Comparison of ENCODE assay signal across 9 cellular contexts in the genomic region with DNA sequence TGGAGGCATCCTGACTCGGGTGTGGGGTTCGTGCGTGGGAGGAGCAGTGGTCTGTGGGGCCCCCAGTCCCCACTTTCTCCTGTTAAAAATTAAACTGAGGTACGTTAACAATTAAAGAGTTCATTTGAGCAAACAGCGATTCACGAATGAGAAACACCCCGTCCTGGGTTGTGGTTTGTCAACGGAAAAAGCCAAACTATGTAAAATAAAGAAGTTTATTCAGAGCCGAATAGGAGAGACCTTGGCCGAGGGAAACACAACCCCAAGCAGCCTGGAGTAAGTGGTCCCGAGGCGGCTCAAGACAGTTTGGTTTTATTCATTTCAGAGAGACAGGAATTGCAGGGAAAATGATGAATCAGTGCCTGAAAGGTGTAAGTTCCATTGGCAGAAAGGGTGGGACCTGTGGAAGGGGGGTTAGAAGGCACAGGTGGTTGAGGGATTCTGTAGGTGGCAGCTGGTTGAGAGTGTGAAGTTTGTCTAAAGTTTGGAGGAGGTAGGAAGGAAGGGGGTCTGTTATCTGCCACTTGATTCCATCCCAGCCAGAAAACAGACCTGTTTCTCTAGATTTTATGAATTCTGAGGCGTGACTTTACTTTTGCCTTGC. TPM values are rescaled to one million over a fixed set of nuclear protein-coding genes. Genes with fewer than 3 reads are reported as not detected.
DNase-seq lines count a peak whose midpoint lies in the region; ATAC-seq, FAIRE-seq and TF ChIP-seq lines count a peak whose summit lies in the region.
"Not testable (repeated sequence)": the region's sequence is repeated elsewhere in the genome, so short reads cannot be mapped to it uniquely, and the experiment has no call there.
"Had no signal": no experiment of that assay in that cellular context is flagged by ENCODE, and none has a peak within 500 bp of the region (broad histone marks: within the 10 kb centered on the region; RNA-seq: fewer than 3 reads in every experiment).

No MANE protein-coding gene starts in this region.

- not testable (repeated sequence) for TF ChIP-seq EP300 in esophagus muscularis mucosa (IDR thresholded peaks at IDR 0.05); ovary (IDR thresholded peaks at IDR 0.05)

- peak overlapping the region; percentile 99 for H2AFZ ChIP-seq in astrocyte (ENCODE audit: low read depth, low read length)

- peak overlapping the region; percentile 85 for H3K9ac ChIP-seq in astrocyte (ENCODE audit: low read length)

- intact Hi-C loops in esophagus muscularis mucosa (cut with DNase I) (loop anchor here (2.0 to 10.0 kb wide), 2 partner anchors 39 to 129 kb away; partner anchors contain the start of genes ZNF763 and ZNF878), ovary (cut with DNase I) (loop anchor here in 3 of 4 donors (2.0 to 10.0 kb wide), 4 partner anchors 59 to 215 kb away; partner anchors contain the start of gene ZNF20 (in 1 of the 3))
- intact Hi-C loops in left lung (cut with DNase I); thyroid gland (cut with DNase I): not testable (repeated sequence)

- H3K9me3 ChIP-seq in astrocyte (ENCODE audit: insufficient read depth, low read depth, low read length); esophagus muscularis mucosa; left lung; ovary; thyroid gland: not testable (repeated sequence)

- H3K27me3 Mint-ChIP-seq in IgD-negative memory B cell; T-helper 2 cell treated with Interferon-gamma antibody and Interleukin-4, amounts not matched to agents 5 μg/mL and 100 μg/mL, for 36 hours (ENCODE audit: low read depth); astrocyte (ENCODE audit: low read depth, unreplicated experiment): not testable (repeated sequence)

- H4K20me1 ChIP-seq in astrocyte (ENCODE audit: insufficient read depth, low read length) = peaks cover 18% of the 10 kb centered on the region

- TF ChIP-seq POLR2A in esophagus muscularis mucosa (IDR thresholded peaks at IDR 0.05; ENCODE audit: low read depth); ovary (IDR thresholded peaks at IDR 0.05); thyroid gland (IDR thresholded peaks at IDR 0.05): not testable (repeated sequence)

- H3K36me3 Mint-ChIP-seq in IgD-negative memory B cell; astrocyte (ENCODE audit: low read depth, unreplicated experiment): not testable (repeated sequence)
- H3K36me3 Mint-ChIP-seq in T-helper 2 cell treated with Interferon-gamma antibody and Interleukin-4, amounts not matched to agents 5 μg/mL and 100 μg/mL, for 36 hours (ENCODE audit: low read depth) = peaks cover 46% of the 10 kb centered on the region

- H3K4me3 Mint-ChIP-seq in IgD-negative memory B cell = peak overlapping the region; percentile 90 to 96 (median 95)
- peak overlapping the region; percentile 87 for H3K4me3 Mint-ChIP-seq in T-helper 2 cell treated with Interferon-gamma antibody and Interleukin-4, amounts not matched to agents 5 μg/mL and 100 μg/mL, for 36 hours
- not testable (repeated sequence) for H3K4me3 Mint-ChIP-seq in astrocyte (ENCODE audit: unreplicated experiment)

- H3K27ac ChIP-seq in astrocyte (ENCODE audit: low read depth, low read length) (peak overlapping the region; percentile 80), esophagus muscularis mucosa (replicated peaks in 1 of 4) (peak overlapping the region; percentile 93 to 97 (median 94)), left lung (peak overlapping the region; percentile 95 to 98), ovary (peak overlapping the region; percentile 38 to 91), thyroid gland (peak overlapping the region; percentile 83 to 90 (median 86))

- WGBS in esophagus muscularis mucosa = 8% methylated on average over 13 of the region's 13 CpGs
- WGBS in ovary, 3 donors = 3 to 5% (median 3%) methylated on average over 13 of the region's 13 CpGs
- 4 to 7% methylated on average over 13 of the region's 13 CpGs for WGBS in thyroid gland, 2 donors

- not testable (repeated sequence) for TF ChIP-seq CTCF in astrocyte (IDR thresholded peaks at IDR 0.05; ENCODE audit: insufficient read depth, low read depth, low read length); esophagus muscularis mucosa (IDR thresholded peaks at IDR 0.05); left lung (IDR thresholded peaks at IDR 0.05); ovary (IDR thresholded peaks at IDR 0.05); thyroid gland (IDR thresholded peaks at IDR 0.05)

- H3K36me3 ChIP-seq in astrocyte (ENCODE audit: insufficient read depth, low read length); esophagus muscularis mucosa; left lung; ovary; thyroid gland: not testable (repeated sequence)

- H3K4me1 ChIP-seq in astrocyte (ENCODE audit: insufficient read depth, low read length) = not testable (repeated sequence)
- H3K4me1 ChIP-seq in esophagus muscularis mucosa (peaks cover 20 to 36% (median 33%) of the 10 kb centered on the region in 4 donors), left lung (peaks cover 13 to 23% of the 10 kb centered on the region in 2 donors), ovary (ENCODE audit: insufficient read depth) (peaks cover 15% of the 10 kb centered on the region), thyroid gland (peaks cover 5 to 23% of the 10 kb centered on the region in 2 donors)

- peak overlapping the region; percentile 91 for H3K4me2 ChIP-seq in astrocyte (ENCODE audit: low read length)

- H3K4me3 ChIP-seq in astrocyte (ENCODE audit: insufficient read depth, low read depth, low read length) = peak overlapping the region; percentile 93
- peak overlapping the region; percentile 92 to 99 (median 93) for H3K4me3 ChIP-seq in esophagus muscularis mucosa
- peak overlapping the region; percentile 95 to 96 for H3K4me3 ChIP-seq in left lung
- peak overlapping the region; percentile 85 for H3K4me3 ChIP-seq in ovary
- H3K4me3 ChIP-seq in thyroid gland (replicated peaks in 1 of 3) = peak overlapping the region; percentile 83 to 93 (median 89)

- ATAC-seq in left lung = not testable (repeated sequence)

- not testable (repeated sequence) for H3K9me3 Mint-ChIP-seq in IgD-negative memory B cell
- H3K9me3 Mint-ChIP-seq in T-helper 2 cell treated with Interferon-gamma antibody and Interleukin-4, amounts not matched to agents 5 μg/mL and 100 μg/mL, for 36 hours = peaks cover 29% of the 10 kb centered on the region
- H3K9me3 Mint-ChIP-seq in astrocyte (ENCODE audit: unreplicated experiment) = peaks cover 29% of the 10 kb centered on the region

- peaks cover 28 to 32% (median 29%) of the 10 kb centered on the region in 3 donors for H3K4me1 Mint-ChIP-seq in IgD-negative memory B cell
- peaks cover 24% of the 10 kb centered on the region for H3K4me1 Mint-ChIP-seq in T-helper 2 cell treated with Interferon-gamma antibody and Interleukin-4, amounts not matched to agents 5 μg/mL and 100 μg/mL, for 36 hours (ENCODE audit: low read depth)
- not testable (repeated sequence) for H3K4me1 Mint-ChIP-seq in astrocyte (ENCODE audit: low read depth, unreplicated experiment)

- H3K27me3 ChIP-seq in astrocyte (ENCODE audit: insufficient read depth, low read length); esophagus muscularis mucosa; left lung; ovary; thyroid gland: not testable (repeated sequence)

- H3K27ac Mint-ChIP-seq in IgD-negative memory B cell = peak overlapping the region; percentile 76 to 92 (median 89)
- peak overlapping the region; percentile 82 for H3K27ac Mint-ChIP-seq in T-helper 2 cell treated with Interferon-gamma antibody and Interleukin-4, amounts not matched to agents 5 μg/mL and 100 μg/mL, for 36 hours
- not testable (repeated sequence) for H3K27ac Mint-ChIP-seq in astrocyte (ENCODE audit: unreplicated experiment)

- not testable (repeated sequence) for FAIRE-seq in astrocyte (lab: Jason Lieb, UNC)

- H3K79me2 ChIP-seq in astrocyte (ENCODE audit: insufficient read depth, low read length) = peaks cover 45% of the 10 kb centered on the region

- peak; percentile 38 for DNase-seq in DMS 273 (lab: John Stamatoyannopoulos, UW; ENCODE audit: unreplicated experiment)
- DNase-seq in T-helper 2 cell treated with Interferon-gamma antibody and Interleukin-4, amounts not matched to agents 5 μg/mL and 100 μg/mL, for 36 hours (ENCODE audit: low spot score) = peak; percentile 7
- DNase-seq in astrocyte (ENCODE audit: low read depth); esophagus muscularis mucosa (ENCODE audit: extremely low spot score); left lung; ovary; thyroid gland: not testable (repeated sequence)

RNA-seq across cellular contexts. Expression of gene ZNF700, which starts 0.8 kb away (rescaled TPM):
- polyA plus RNA-seq in IgD-negative memory B cell (3.9 TPM), ovary (1 to 10 TPM; 6.7 to 7.6 TPM)
- total RNA-seq in astrocyte (not detected in 2 replicates), esophagus muscularis mucosa (10 to 100 TPM in 2 of 4 donors, 1 to 10 TPM in 2; 7.6 to 12.0 (median 9.5) TPM), left lung (10 to 100 TPM in 1 of 2 donors, 1 to 10 TPM in 1; 9.9 to 14.6 TPM), ovary (10 to 100 TPM in 6 of 7 donors, 1 to 10 TPM in 1; 8.6 to 22.3 (median 14.0) TPM), thyroid gland (10 to 100 TPM; 10.9 to 23.1 (median 16.0) TPM)

RNA-seq across cellular contexts. Expression of gene ZNF69, which starts 38.1 kb away (rescaled TPM):
- polyA plus RNA-seq in IgD-negative memory B cell (2.1 TPM), ovary (10 to 100 TPM in 1 of 2 donors, 1 to 10 TPM in 1; 7.5 to 10.2 TPM)
- total RNA-seq in astrocyte (not detected in 2 replicates), esophagus muscularis mucosa (1 to 10 TPM; 3.8 to 8.2 (median 6.9) TPM), left lung (10 to 100 TPM; 11.2 to 14.6 TPM), ovary (10 to 100 TPM; 12.6 to 25.5 (median 15.4) TPM), thyroid gland (10 to 100 TPM; 14.1 to 20.0 (median 16.7) TPM)
- total RNA-seq: HT1080 had no signal

RNA-seq across cellular contexts. Expression of gene ZNF763, which starts 39.2 kb away (rescaled TPM):
- polyA plus RNA-seq in IgD-negative memory B cell = 2.4 TPM
- total RNA-seq in astrocyte = not detected in 2 replicates
- total RNA-seq in esophagus muscularis mucosa = 1 to 10 TPM; 3.3 to 7.5 (median 4.8) TPM
- total RNA-seq in left lung = 1 to 10 TPM; 4.9 to 5.7 TPM
- 10 to 100 TPM in 1 of 7 donors, 1 to 10 TPM in 6; 4.1 to 18.8 (median 8.3) TPM for total RNA-seq in ovary
- polyA plus RNA-seq in ovary = 1 to 10 TPM; 4.3 to 7.0 TPM
- 10 to 100 TPM in 2 of 4 donors, 1 to 10 TPM in 2; 7.4 to 14.4 (median 10.3) TPM for total RNA-seq in thyroid gland
- total RNA-seq: HT1080 had no signal
